8 cellular contexts compared by ENCODE assay signal in genomic region chrX:119067023-119067739, GRCh38. TPM values are rescaled to one million over a fixed set of nuclear protein-coding genes. Genes with fewer than 3 reads are reported as not detected.
DNase-seq lines count a peak whose midpoint lies in the region; ATAC-seq, FAIRE-seq and TF ChIP-seq lines count a peak whose summit lies in the region.

No MANE protein-coding gene starts in this region.

- DNase-seq in COLO829 (ENCODE audit: low spot score) (peak; percentile 58), HEK293T (ENCODE audit: extremely low spot score) (peak; percentile 82), NCI-H69 (lab: John Stamatoyannopoulos, UW) (peak; percentile 55), foreskin melanocyte (peak; percentile 25), pancreas (peak in 5 of 6 donors; percentile 21 to 67 (median 53)), GDM1 (lab: John Stamatoyannopoulos, UW) (no peak)
- peak; percentile 57 to 64 for DNase-seq in activated T-cell treated with anti-CD3 and anti-CD28 coated beads, Interleukin-2, amount 50 U/mL, for 48 hours

- peak; percentile 14 to 49 (median 43) for TF ChIP-seq CTCF in pancreas (IDR thresholded peaks at IDR 0.05)

- intact Hi-C loops in pancreas (cut with DNase I): loop anchor here in 2 of 3 donors (10.0 kb wide), 1 partner anchor 222 kb away; no protein-coding TSS in a partner anchor

- peak; percentile 68 to 95 (median 90) for ATAC-seq in pancreas
- ATAC-seq in GM21423 (IDR thresholded peaks at IDR 0.05; ENCODE audit: unreplicated experiment): no peak

- CTCF ChIA-PET in HEK293T (lab: Yijun Ruan, JAX): interaction anchor here (0.6 to 1.9 kb wide), 6 partner anchors 33 to 258 kb away, joined by 3 to 10 read pairs (median 4); no protein-coding TSS in a partner anchor

- H3K36me3 ChIP-seq in pancreas: no peaks in the 10 kb centered on the region

- H3K27ac ChIP-seq in pancreas: no peak overlapping the region

- no peaks in the 10 kb centered on the region for H3K9me3 ChIP-seq in pancreas

- no peak overlapping the region for H3K4me3 ChIP-seq in pancreas

- POLR2A ChIA-PET in HEK293T (lab: Yijun Ruan, JAX): no interaction called here

- 2 to 3% methylated on average over 7 of the region's 7 CpGs for WGBS in pancreas, 2 donors

- FAIRE-seq in pancreas (lab: Jason Lieb, UNC): peak; percentile 92

- no peaks in the 10 kb centered on the region for H3K4me1 ChIP-seq in pancreas

- peaks cover 0 to 8% (median 0%) of the 10 kb centered on the region in 4 donors for H3K27me3 ChIP-seq in pancreas

TF ChIP-seq in HEK293T, 16 proteins besides CTCF, POLR2A, EP300 and RAD21:
- TF ChIP-seq PKNOX1 (IDR thresholded peaks at IDR 0.05) (no peak), ARNT (IDR thresholded peaks at IDR 0.05) (no peak), ELF4 (IDR thresholded peaks at IDR 0.05) (no peak), ZNF384 (IDR thresholded peaks at IDR 0.05) (peak; percentile 95), CTBP1 (IDR thresholded peaks at IDR 0.05; ENCODE audit: borderline replicate concordance) (no peak)

RNA-seq across cellular contexts. Expression of gene CT47C1, which starts 5.6 kb away (rescaled TPM):
- total RNA-seq in pancreas: not detected
- not detected for polyA plus RNA-seq in pancreas
